2 cellular contexts compared by ENCODE assay signal in the genomic region with DNA sequence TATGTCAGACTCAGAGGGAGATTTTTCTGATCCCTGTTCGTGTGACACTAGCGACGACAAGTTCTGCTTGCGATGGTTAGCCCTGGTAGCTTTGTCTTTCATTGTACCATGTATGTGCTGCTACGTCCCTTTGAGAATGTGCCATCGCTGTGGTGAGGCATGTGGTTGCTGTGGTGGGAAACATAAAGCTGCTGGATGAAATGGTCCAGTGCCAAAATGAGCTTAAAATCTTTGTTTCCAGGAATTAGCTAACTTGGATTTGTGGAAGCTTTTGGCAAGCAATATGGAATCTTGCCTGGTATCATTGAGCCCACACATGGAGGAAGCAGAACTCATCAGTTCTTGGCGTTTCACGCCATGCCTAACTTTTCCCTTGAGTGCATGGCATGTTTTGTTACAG.
TF ChIP-seq lines count a peak whose summit lies in the region.

No MANE protein-coding gene starts in this region.

TF ChIP-seq in IMR-90, 13 proteins besides CTCF, POLR2A, EP300 and RAD21:
- TF ChIP-seq, protein P1, sequence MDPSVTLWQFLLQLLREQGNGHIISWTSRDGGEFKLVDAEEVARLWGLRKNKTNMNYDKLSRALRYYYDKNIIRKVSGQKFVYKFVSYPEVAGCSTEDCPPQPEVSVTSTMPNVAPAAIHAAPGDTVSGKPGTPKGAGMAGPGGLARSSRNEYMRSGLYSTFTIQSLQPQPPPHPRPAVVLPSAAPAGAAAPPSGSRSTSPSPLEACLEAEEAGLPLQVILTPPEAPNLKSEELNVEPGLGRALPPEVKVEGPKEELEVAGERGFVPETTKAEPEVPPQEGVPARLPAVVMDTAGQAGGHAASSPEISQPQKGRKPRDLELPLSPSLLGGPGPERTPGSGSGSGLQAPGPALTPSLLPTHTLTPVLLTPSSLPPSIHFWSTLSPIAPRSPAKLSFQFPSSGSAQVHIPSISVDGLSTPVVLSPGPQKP (IDR thresholded peaks at IDR 0.05; ENCODE audit: borderline replicate concordance, low read depth, low read length), result no peak
- no peak for TF ChIP-seq RFX5 (IDR thresholded peaks at IDR 0.05; ENCODE audit: low read depth, low read length)
- no peak for TF ChIP-seq NFE2L2 (IDR thresholded peaks at IDR 0.05; ENCODE audit: low read depth, low read length)
- TF ChIP-seq SMC3 (IDR thresholded peaks at IDR 0.05; ENCODE audit: low read depth, low read length), result no peak
- no peak for TF ChIP-seq BHLHE40 (IDR thresholded peaks at IDR 0.05; ENCODE audit: low read depth, low read length)
- no peak for TF ChIP-seq FOS (IDR thresholded peaks at IDR 0.05; ENCODE audit: low read depth, low read length)
- no peak for TF ChIP-seq RCOR1 (IDR thresholded peaks at IDR 0.05; ENCODE audit: insufficient replicate concordance, low read length)
- no peak for TF ChIP-seq CEBPB (IDR thresholded peaks at IDR 0.05; ENCODE audit: low read depth, low read length)
- TF ChIP-seq, protein P2, sequence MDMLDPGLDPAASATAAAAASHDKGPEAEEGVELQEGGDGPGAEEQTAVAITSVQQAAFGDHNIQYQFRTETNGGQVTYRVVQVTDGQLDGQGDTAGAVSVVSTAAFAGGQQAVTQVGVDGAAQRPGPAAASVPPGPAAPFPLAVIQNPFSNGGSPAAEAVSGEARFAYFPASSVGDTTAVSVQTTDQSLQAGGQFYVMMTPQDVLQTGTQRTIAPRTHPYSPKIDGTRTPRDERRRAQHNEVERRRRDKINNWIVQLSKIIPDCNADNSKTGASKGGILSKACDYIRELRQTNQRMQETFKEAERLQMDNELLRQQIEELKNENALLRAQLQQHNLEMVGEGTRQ (IDR thresholded peaks at IDR 0.05; ENCODE audit: low read depth, low read length), result no peak
- TF ChIP-seq MXI1 (IDR thresholded peaks at IDR 0.05; ENCODE audit: borderline replicate concordance, low read depth, low read length), result no peak
- no peak for TF ChIP-seq CHD1 (IDR thresholded peaks at IDR 0.05; ENCODE audit: low read depth, low read length)
- TF ChIP-seq MAZ (IDR thresholded peaks at IDR 0.05; ENCODE audit: borderline replicate concordance, low read depth, low read length), result no peak
- TF ChIP-seq MAFK (IDR thresholded peaks at IDR 0.05; ENCODE audit: low read depth, low read length), result no peak

TF ChIP-seq in H1, 55 proteins besides CTCF, POLR2A, EP300 and RAD21:
- TF ChIP-seq SRF (IDR thresholded peaks at IDR 0.05; ENCODE audit: low read depth, low read length) (no peak), CREB1 (IDR thresholded peaks at IDR 0.05) (no peak), ASH2L (IDR thresholded peaks at IDR 0.05; ENCODE audit: low read length) (no peak), POLR2AphosphoS5 (IDR thresholded peaks at IDR 0.05; ENCODE audit: low read depth, low read length) (no peak), CEBPB (IDR thresholded peaks at IDR 0.05; ENCODE audit: low read depth, low read length) (no peak)
